In the genomic region with DNA sequence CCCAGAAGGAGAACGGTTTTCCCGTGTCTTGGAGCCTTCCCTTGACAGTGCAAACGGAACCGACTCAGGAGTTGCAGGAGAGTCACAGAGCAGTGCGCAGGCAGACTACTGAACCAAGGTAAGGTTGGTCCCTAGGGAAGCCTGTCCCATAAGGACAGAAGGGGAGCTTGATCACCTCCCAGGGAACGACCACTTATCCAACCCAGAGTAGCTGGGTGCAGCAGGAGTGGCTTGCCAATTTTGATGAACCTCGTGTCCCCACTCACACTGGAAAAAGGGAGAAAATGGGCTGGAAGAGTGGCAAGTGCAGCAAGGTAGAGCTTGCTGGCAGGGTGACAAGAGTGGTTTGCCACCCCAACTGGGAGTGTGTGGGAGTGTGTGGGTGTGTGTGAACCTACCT, we compare ENCODE assay signal across 17 cellular contexts.
DNase-seq lines count a peak whose midpoint lies in the region; ATAC-seq, FAIRE-seq and TF ChIP-seq lines count a peak whose summit lies in the region.
"Had no signal": no experiment of that assay in that cellular context is flagged by ENCODE, and none has a peak within 500 bp of the region (broad histone marks: within the 10 kb centered on the region; RNA-seq: fewer than 3 reads in every experiment).

No MANE protein-coding gene starts in this region.

- H3K79me1 ChIP-seq in H1 (ENCODE audit: low read depth, low read length) = no peaks in the 10 kb centered on the region

- H4K20me1 ChIP-seq in H1 (replicated peaks in 1 of 2; ENCODE audit: control insufficient read depth in 1 of 2, insufficient read depth in 2 of 2, low read length in 2 of 2) = no peaks in the 10 kb centered on the region

- no peak overlapping the region for H2BK12ac ChIP-seq in H1 (ENCODE audit: low read depth, low read length)

- no peak overlapping the region for H4K91ac ChIP-seq in H1 (replicated peaks; ENCODE audit: insufficient read length, low read length)

- no peak overlapping the region for H3K56ac ChIP-seq in H1 (replicated peaks; ENCODE audit: insufficient read length, low read depth, low read length)

- CTCF ChIA-PET in H1 (lab: Charles Lee; ENCODE audit: partially characterized antibody) = no interaction called here

- no peaks in the 10 kb centered on the region for H3K23me2 ChIP-seq in H1 (ENCODE audit: low read depth, low read length)

- 0 out of 2 replicates have a peak overlapping the region, but pooled peaks have one; percentile 23 for H2BK15ac ChIP-seq in H1 (ENCODE audit: low read length)

- WGBS in H1 (ENCODE audit: extremely low coverage in 1 of 2, insufficient coverage in 1 of 2, insufficient read length in 1 of 2, insufficient replicate concordance in 2 of 2, low coverage in 1 of 2, low lambda C conversion rate in 2 of 2, missing lambda C conversion rate in 1 of 2), 2 experiments = 90% methylated on average over 7 of the region's 7 CpGs; no CpG with 5 or more reads in 1 of the 2 experiments
- 89 to 93% methylated on average over 7 of the region's 7 CpGs for WGBS in aorta, 2 donors

- FAIRE-seq in H1 (lab: Jason Lieb, UNC) = no peak
- FAIRE-seq: HepG2 had no signal

- H3K4me3 ChIP-seq in H1 (ENCODE audit: extremely low read depth in 1 of 4, insufficient read depth in 2 of 4, low read depth in 3 of 4, low read length in 4 of 4) (no peak overlapping the region), aorta (ENCODE audit: low read length in 2 of 2) (no peak overlapping the region)
- H3K4me3 ChIP-seq: HAP-1 had no signal

- H2AFZ ChIP-seq in H1 (ENCODE audit: low read length) = no peak overlapping the region

- H3K23ac ChIP-seq in H1 (ENCODE audit: insufficient read length) = no peak overlapping the region

- no peak overlapping the region for H3K4ac ChIP-seq in H1 (replicated peaks; ENCODE audit: insufficient read length, low read depth, low read length)

- TF ChIP-seq CTCF in H1 (IDR thresholded peaks at IDR 0.05; ENCODE audit: control extremely low read depth in 1 of 3, insufficient read depth in 1 of 3, low read depth in 1 of 3, low read length in 3 of 3) = no peak

- no peak overlapping the region for H2AK5ac ChIP-seq in H1 (ENCODE audit: low read depth, low read length)

- H3K14ac ChIP-seq in H1 (ENCODE audit: insufficient read length) = no peak overlapping the region

- H4K5ac ChIP-seq in H1 (ENCODE audit: insufficient read length, low read depth, low read length) = no peak overlapping the region

- no peaks in the 10 kb centered on the region for H3K36me3 ChIP-seq in H1 (ENCODE audit: control insufficient read depth in 2 of 4, insufficient read depth in 4 of 4, low read length in 3 of 4)
- H3K36me3 ChIP-seq in aorta (ENCODE audit: control insufficient read depth in 1 of 2, insufficient read depth in 2 of 2, low read length in 1 of 2) = no peaks in the 10 kb centered on the region
- H3K36me3 ChIP-seq: HAP-1 had no signal

- TF ChIP-seq RAD21 in H1 (IDR thresholded peaks at IDR 0.05 in 1 of 2, conservative IDR thresholded peaks at IDR 0.05 in 1 of 2; ENCODE audit: low read depth in 2 of 2, low read length in 2 of 2) = no peak

- intact Hi-C loops in aorta (cut with DNase I) = no loop called here

- H3K18ac ChIP-seq in H1 (ENCODE audit: extremely low read depth, low read length) = no peak overlapping the region

- H2BK120ac ChIP-seq in H1 (replicated peaks; ENCODE audit: low read depth, low read length) = no peak overlapping the region

- H3K4me1 ChIP-seq in H1 (replicated peaks in 1 of 4; ENCODE audit: control insufficient read depth in 3 of 4, insufficient read depth in 4 of 4, low read length in 3 of 4) = peaks cover 0 to 2% (median under 1%) of the 10 kb centered on the region in 4 experiments; a peak in 2 of 7 replicates
- no peaks in the 10 kb centered on the region for H3K4me1 ChIP-seq in aorta (ENCODE audit: control insufficient read depth in 1 of 2, insufficient read depth in 2 of 2, low read length in 2 of 2)
- H3K4me1 ChIP-seq: HAP-1 had no signal

- no peaks in the 10 kb centered on the region for H3K79me2 ChIP-seq in H1 (ENCODE audit: control insufficient read depth in 1 of 2, insufficient read depth in 2 of 2, low read length in 2 of 2)

- POLR2A ChIA-PET in H1 (lab: Charles Lee; ENCODE audit: partially characterized antibody) = no interaction called here

- no peak overlapping the region for H3K4me2 ChIP-seq in H1 (ENCODE audit: insufficient read depth in 1 of 2, low read depth in 2 of 2, low read length in 2 of 2)

- H3K9me3 ChIP-seq in H1 (ENCODE audit: insufficient read depth in 2 of 2, low read depth in 1 of 2, low read length in 1 of 2) = no peaks in the 10 kb centered on the region
- no peaks in the 10 kb centered on the region for H3K9me3 ChIP-seq in aorta (ENCODE audit: control insufficient read depth, low read length)
- H3K9me3 ChIP-seq: HAP-1 had no signal

- no peak for TF ChIP-seq EP300 in H1 (IDR thresholded peaks at IDR 0.05; ENCODE audit: borderline replicate concordance in 1 of 2, low read depth in 2 of 2, low read length in 2 of 2)

- ATAC-seq in GM21515 (IDR thresholded peaks at IDR 0.05; ENCODE audit: unreplicated experiment) = peak; percentile 9
- peak; percentile 6 for ATAC-seq in HG03097 (IDR thresholded peaks at IDR 0.05; ENCODE audit: low FRiP score, unreplicated experiment)
- ATAC-seq in aorta (ENCODE audit: low FRiP score) = peak; percentile 28
- ATAC-seq in GM21447 (IDR thresholded peaks at IDR 0.05; ENCODE audit: unreplicated experiment) = no peak
- ATAC-seq: HepG2, T-helper 17 cell had no signal

- no peak overlapping the region for H4K8ac ChIP-seq in H1 (ENCODE audit: extremely low read depth, insufficient read depth, low read length)

- H3K9ac ChIP-seq in H1 (replicated peaks in 1 of 4; ENCODE audit: extremely low read depth in 1 of 4, low read depth in 3 of 4, low read length in 3 of 4) = no peak overlapping the region

- H2BK20ac ChIP-seq in H1 (ENCODE audit: low read length) = no peak overlapping the region

- no peak overlapping the region for H3K27ac ChIP-seq in H1 (ENCODE audit: low read depth, low read length)
- H3K27ac ChIP-seq in aorta (ENCODE audit: low read depth in 1 of 2, low read length in 2 of 2) = no peak overlapping the region

- DNase-seq in H1 (ENCODE audit: low read depth in 1 of 2, low spot score in 2 of 2) (no peak), aorta (no peak), NCI-H82 (lab: John Stamatoyannopoulos, UW) (no peak), CD1c-positive myeloid dendritic cell (ENCODE audit: extremely low spot score) (no peak)
- DNase-seq: ACHN, AML-193, DND-41, KG1, NCI-H187 treated with DMSO at 0.1 percent for 48 hours, NCI-H345, NCI-H524 treated with DMSO at 0.1 percent for 48 hours, T-helper 17 cell had no signal

- H3K27me3 ChIP-seq in H1 (replicated peaks in 1 of 4; ENCODE audit: control insufficient read depth in 3 of 4, extremely low read depth in 1 of 4, insufficient read depth in 3 of 4, low read length in 3 of 4) = no peaks in the 10 kb centered on the region
- H3K27me3 ChIP-seq in aorta (ENCODE audit: control insufficient read depth in 1 of 2, insufficient read depth in 2 of 2, low read length in 1 of 2) = no peaks in the 10 kb centered on the region

- no peak for TF ChIP-seq POLR2A in H1 (IDR thresholded peaks at IDR 0.05; ENCODE audit: control extremely low read depth in 1 of 2, low read depth in 2 of 2, low read length in 2 of 2)

- no peak overlapping the region for H2BK5ac ChIP-seq in H1 (ENCODE audit: low read depth, low read length)

TF ChIP-seq in H1, 55 proteins besides CTCF, POLR2A, EP300 and RAD21:
- no peak for TF ChIP-seq MAFK (IDR thresholded peaks at IDR 0.05; ENCODE audit: low read depth, low read length)
- TF ChIP-seq EGR1 (IDR thresholded peaks at IDR 0.05; ENCODE audit: borderline replicate concordance, low read depth, low read length) = no peak
- TF ChIP-seq TBP (IDR thresholded peaks at IDR 0.05; ENCODE audit: low read depth, low read length) = no peak
- no peak for TF ChIP-seq KDM1A (IDR thresholded peaks at IDR 0.05; ENCODE audit: borderline replicate concordance, low read length)
- TF ChIP-seq KDM4A (IDR thresholded peaks at IDR 0.05; ENCODE audit: low read depth, low read length, severe bottlenecking) = no peak
- no peak for TF ChIP-seq CHD1 (IDR thresholded peaks at IDR 0.05; ENCODE audit: low read depth, low read length)
- TF ChIP-seq BCL11A (IDR thresholded peaks at IDR 0.05; ENCODE audit: low read depth in 2 of 2, low read length in 2 of 2) = no peak
- TF ChIP-seq JUND (IDR thresholded peaks at IDR 0.05; ENCODE audit: low read length) = no peak
- TF ChIP-seq PHF8 (conservative IDR thresholded peaks at IDR 0.05; ENCODE audit: low read depth, low read length) = no peak
- TF ChIP-seq KDM5A (IDR thresholded peaks at IDR 0.05; ENCODE audit: low read length) = no peak
- TF ChIP-seq, protein P1, sequence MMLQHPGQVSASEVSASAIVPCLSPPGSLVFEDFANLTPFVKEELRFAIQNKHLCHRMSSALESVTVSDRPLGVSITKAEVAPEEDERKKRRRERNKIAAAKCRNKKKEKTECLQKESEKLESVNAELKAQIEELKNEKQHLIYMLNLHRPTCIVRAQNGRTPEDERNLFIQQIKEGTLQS (IDR thresholded peaks at IDR 0.05; ENCODE audit: insufficient read depth, low read depth, low read length) = no peak
- TF ChIP-seq RXRA (IDR thresholded peaks at IDR 0.05; ENCODE audit: insufficient read depth, low read depth, low read length) = no peak
